9 cellular contexts compared by ENCODE assay signal in the genomic region with DNA sequence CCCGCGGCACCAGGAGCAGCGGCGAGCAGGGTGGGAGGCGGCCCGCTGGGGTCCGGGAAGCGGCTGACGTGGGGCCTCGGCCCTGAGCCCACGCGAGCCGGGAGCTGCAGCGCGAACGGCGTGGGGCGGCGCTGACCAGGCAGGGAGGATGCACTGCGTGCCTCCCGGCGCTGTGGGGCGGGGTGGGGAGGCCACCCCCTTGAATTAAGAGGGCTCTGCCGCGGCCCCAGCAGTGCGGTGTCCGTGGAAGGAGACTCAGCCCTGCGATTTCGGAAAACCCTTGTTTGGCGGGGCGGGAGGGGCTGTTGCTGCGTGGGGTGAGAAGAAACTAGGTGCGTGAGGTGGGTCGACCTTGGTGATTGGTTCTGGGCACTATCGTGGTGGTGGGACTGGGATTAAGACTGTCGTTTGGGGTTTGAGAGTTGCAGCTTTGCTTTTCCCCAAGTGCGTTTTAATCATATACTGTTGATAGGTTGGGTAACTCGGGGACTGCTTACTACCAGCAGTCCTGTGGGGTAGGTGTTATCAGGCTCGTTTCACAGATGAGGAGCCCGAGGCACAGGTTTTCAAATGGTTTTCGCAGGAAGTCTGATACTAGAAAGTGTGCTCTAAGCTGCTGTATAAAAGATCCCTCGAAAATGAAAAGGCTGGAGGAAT. TPM values are rescaled to one million over a fixed set of nuclear protein-coding genes. Genes with fewer than 3 reads are reported as not detected.
A peak's percentile ranks its signal among the peaks of the same experiment; 100 is the strongest.
DNase-seq lines count a peak whose midpoint lies in the region; ATAC-seq, FAIRE-seq and TF ChIP-seq lines count a peak whose summit lies in the region.
"Had no signal": no experiment of that assay in that cellular context is flagged by ENCODE, and none has a peak within 500 bp of the region (broad histone marks: within the 10 kb centered on the region; RNA-seq: fewer than 3 reads in every experiment).

No MANE protein-coding gene starts in this region.

- H3K9ac ChIP-seq in astrocyte (ENCODE audit: low read length): peak overlapping the region; percentile 98
- peak overlapping the region; percentile 93 for H3K9ac ChIP-seq in keratinocyte (ENCODE audit: control insufficient read depth, extremely low read depth, insufficient read depth, low read length)

- no peak overlapping the region for H3K4me3 Mint-ChIP-seq in astrocyte (ENCODE audit: unreplicated experiment)

- H3K9me3 ChIP-seq in astrocyte (ENCODE audit: insufficient read depth, low read depth, low read length) (no peaks in the 10 kb centered on the region), keratinocyte (ENCODE audit: control insufficient read depth, low read depth, low read length) (no peaks in the 10 kb centered on the region)

- FAIRE-seq in astrocyte (lab: Jason Lieb, UNC): no peak
- no peak for FAIRE-seq in keratinocyte (lab: Jason Lieb, UNC)
- FAIRE-seq: G401.6 had no signal

- H3K27ac Mint-ChIP-seq in astrocyte (ENCODE audit: unreplicated experiment): no peak overlapping the region

- DNase-seq in NCI-H2171 treated with DMSO at 0.1 percent for 48 hours (lab: John Stamatoyannopoulos, UW) (peak; percentile 14), NCI-H2171 (lab: John Stamatoyannopoulos, UW) (no peak), T-helper 1 cell (peak in 4 of 5 donors; percentile 7 to 43 (median 20)), astrocyte (ENCODE audit: low read depth) (no peak), keratinocyte (ENCODE audit: low read depth, low spot score) (no peak), HPDE6-E6E7 (ENCODE audit: extremely low spot score) (no peak)
- peak; percentile 45 to 55 for DNase-seq in stimulated activated CD4-positive, alpha-beta T cell treated with anti-CD3 and anti-CD28 coated beads, Interleukin-2, amount 100 ng/mL, for 24 hours

- H4K20me1 ChIP-seq in astrocyte (ENCODE audit: insufficient read depth, low read length) (peaks cover 52% of the 10 kb centered on the region), keratinocyte (ENCODE audit: control insufficient read depth, extremely low read depth, insufficient read depth, low read length) (peaks cover 30% of the 10 kb centered on the region)

- H3K36me3 Mint-ChIP-seq in astrocyte (ENCODE audit: low read depth, unreplicated experiment): no peaks in the 10 kb centered on the region

- no peaks in the 10 kb centered on the region for H3K9me3 Mint-ChIP-seq in astrocyte (ENCODE audit: unreplicated experiment)

- peaks cover 57% of the 10 kb centered on the region for H3K79me2 ChIP-seq in astrocyte (ENCODE audit: insufficient read depth, low read length)
- peaks cover 58% of the 10 kb centered on the region for H3K79me2 ChIP-seq in keratinocyte (ENCODE audit: control insufficient read depth, insufficient read depth, low read length)

- peaks cover 8% of the 10 kb centered on the region for H3K9me1 ChIP-seq in keratinocyte (ENCODE audit: control insufficient read depth, extremely low read depth, insufficient read depth, low read length)

- H3K27ac ChIP-seq in astrocyte (ENCODE audit: low read depth, low read length): peak overlapping the region; percentile 92
- H3K27ac ChIP-seq in keratinocyte (ENCODE audit: control insufficient read depth, insufficient read depth, low read length): peak overlapping the region; percentile 90

- H3K36me3 ChIP-seq in astrocyte (ENCODE audit: insufficient read depth, low read length): no peaks in the 10 kb centered on the region
- peaks cover 0 to 4% of the 10 kb centered on the region in 2 experiments for H3K36me3 ChIP-seq in keratinocyte (ENCODE audit: control insufficient read depth in 2 of 2, extremely low read depth in 1 of 2, insufficient read depth in 2 of 2, low read length in 2 of 2)

- H2AFZ ChIP-seq in astrocyte (ENCODE audit: low read depth, low read length): no peak overlapping the region
- H2AFZ ChIP-seq in keratinocyte (ENCODE audit: control insufficient read depth, low read length): no peak overlapping the region

- H3K27me3 ChIP-seq in astrocyte (ENCODE audit: insufficient read depth, low read length): no peaks in the 10 kb centered on the region
- H3K27me3 ChIP-seq in keratinocyte (ENCODE audit: control insufficient read depth, extremely low read depth, insufficient read depth, low read length): no peaks in the 10 kb centered on the region

- ATAC-seq in HG03103 (IDR thresholded peaks at IDR 0.05; ENCODE audit: low read depth, unreplicated experiment): peak; percentile 19

- peak overlapping the region; percentile 93 for H3K4me2 ChIP-seq in astrocyte (ENCODE audit: low read length)
- H3K4me2 ChIP-seq in keratinocyte (ENCODE audit: control insufficient read depth, extremely low read depth, insufficient read depth, low read depth, low read length): peak overlapping the region; percentile 95

- H3K27me3 Mint-ChIP-seq in astrocyte (ENCODE audit: low read depth, unreplicated experiment): no peaks in the 10 kb centered on the region

- H3K4me3 ChIP-seq in astrocyte (ENCODE audit: insufficient read depth, low read depth, low read length): peak overlapping the region; percentile 98
- H3K4me3 ChIP-seq in keratinocyte (ENCODE audit: control insufficient read depth in 2 of 3, extremely low read depth in 1 of 3, insufficient read depth in 2 of 3, low read depth in 1 of 3, low read length in 3 of 3): peak overlapping the region; percentile 96 to 99 (median 98)

- TF ChIP-seq CTCF in astrocyte (IDR thresholded peaks at IDR 0.05; ENCODE audit: insufficient read depth, low read depth, low read length) (no peak), keratinocyte (optimal IDR thresholded peaks at IDR 0.05 in 1 of 3, IDR thresholded peaks at IDR 0.05 in 1 of 3, conservative IDR thresholded peaks at IDR 0.05 in 1 of 3; ENCODE audit: extremely low read depth in 1 of 3, insufficient read depth in 2 of 3, low read length in 3 of 3) (no peak)

- H3K4me1 ChIP-seq in astrocyte (ENCODE audit: insufficient read depth, low read length) (peaks cover 31% of the 10 kb centered on the region), keratinocyte (ENCODE audit: control insufficient read depth, extremely low read depth, insufficient read depth, low read length) (peaks cover 41% of the 10 kb centered on the region)

- peaks cover 10% of the 10 kb centered on the region for H3K4me1 Mint-ChIP-seq in astrocyte (ENCODE audit: low read depth, unreplicated experiment)

- dilution Hi-C loops in keratinocyte (cut with MboI; ENCODE audit: extremely low pct_ligation_motif_present, low sequenced_read_pairs): no loop called here

RNA-seq across cellular contexts. Expression of a gene that starts 0.7 kb away (rescaled TPM):
- 144 and 163 TPM in 2 replicates for total RNA-seq in astrocyte
- polyA plus RNA-seq in keratinocyte: 102 to 197 TPM (median 180 TPM) in 3 replicates
- 545 TPM for polyA plus RNA-seq in keratinocyte (2011; ENCODE audit: low read depth)
- 46.9 and 122 TPM in 2 replicates for polyA plus RNA-seq in keratinocyte (2011; cell fraction: cytosol; rRNA removed)
- polyA plus RNA-seq in keratinocyte (2011; cell fraction: nucleus; rRNA removed): 224 and 250 TPM in 2 replicates
- polyA plus RNA-seq in keratinocyte (2012; ENCODE audit: low replicate concordance): 109 and 122 TPM in 2 replicates
- polyA minus RNA-seq in keratinocyte: 157 to 338 TPM (median 294 TPM) in 3 replicates
- 91.5 TPM for polyA minus RNA-seq in keratinocyte (2011; cell fraction: cytosol; rRNA and poly(A)+ RNA removed)
- 249 and 497 TPM in 2 replicates for polyA minus RNA-seq in keratinocyte (2011; cell fraction: nucleus; rRNA and poly(A)+ RNA removed)

Comparison
In these comparisons a context has a peak if more than half of its experiments do, and no peak if none do; other contexts are left out.
1. DNase-seq: peak in NCI-H2171 treated with DMSO at 0.1 percent for 48 hours (single experiment), T-helper 1 cell (4 of 5) and stimulated activated CD4-positive, alpha-beta T cell treated with anti-CD3 and anti-CD28 coated beads, Interleukin-2, amount 100 ng/mL, for 24 hours (2 of 2); none in NCI-H2171 (single experiment), astrocyte (single experiment), keratinocyte (single experiment) and HPDE6-E6E7 (single experiment).